Comparison of ENCODE assay signal across 8 cellular contexts in the genomic region with DNA sequence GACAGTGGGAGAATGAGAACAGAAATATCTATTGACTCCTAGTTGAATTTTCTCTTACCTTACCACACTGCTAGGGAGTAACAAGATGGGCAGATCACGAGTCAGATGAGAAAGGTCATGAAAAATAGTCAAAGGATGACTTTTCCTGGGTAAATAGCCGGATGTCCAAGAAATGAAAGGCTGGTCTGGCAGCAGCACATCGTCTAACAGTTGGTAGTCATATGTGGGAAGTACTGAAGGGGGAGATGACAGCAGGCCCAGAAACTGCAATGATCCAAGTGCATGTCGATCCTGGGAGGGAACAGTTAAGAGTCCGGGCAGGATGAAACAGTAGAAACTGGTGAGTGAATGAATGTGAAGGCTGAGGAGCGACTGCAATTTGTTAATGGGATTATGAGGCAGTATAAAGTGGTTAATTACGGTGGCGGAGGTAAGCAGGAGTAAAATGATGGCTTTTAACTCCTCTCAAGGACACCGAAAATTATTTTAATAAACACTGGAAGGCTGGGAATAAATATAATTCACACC. TPM values are rescaled to one million over a fixed set of nuclear protein-coding genes. Genes with fewer than 3 reads are reported as not detected.
DNase-seq lines count a peak whose midpoint lies in the region; ATAC-seq and TF ChIP-seq lines count a peak whose summit lies in the region.

No MANE protein-coding gene starts in this region.

- peaks cover 7% of the 10 kb centered on the region for H3K9me1 ChIP-seq in IMR-90 (ENCODE audit: insufficient read depth, low read length)

- H3K56ac ChIP-seq in IMR-90 (ENCODE audit: extremely low read depth, insufficient read depth, low read length) (peak overlapping the region; percentile 82), mesendoderm (ENCODE audit: low read length) (peak overlapping the region; percentile 94)

- no peaks in the 10 kb centered on the region for H3K36me3 ChIP-seq in IMR-90 (ENCODE audit: control insufficient read depth, insufficient read depth, low read length)
- H3K36me3 ChIP-seq in effector memory CD4-positive, alpha-beta T cell (ENCODE audit: control insufficient read depth, insufficient read depth, low read length) = no peaks in the 10 kb centered on the region
- H3K36me3 ChIP-seq in mesendoderm (ENCODE audit: control insufficient read depth, insufficient read depth, low read length) = no peaks in the 10 kb centered on the region
- no peaks in the 10 kb centered on the region for H3K36me3 ChIP-seq in urinary bladder (ENCODE audit: insufficient read depth)

- H2AFZ ChIP-seq in IMR-90 (replicated peaks; ENCODE audit: low read length, poor library complexity) = peak overlapping the region; percentile 74

- no peaks in the 10 kb centered on the region for H3K9me3 ChIP-seq in IMR-90 (ENCODE audit: control insufficient read depth, insufficient read depth, low read length)
- no peaks in the 10 kb centered on the region for H3K9me3 ChIP-seq in effector memory CD4-positive, alpha-beta T cell (ENCODE audit: control insufficient read depth, low read length)

- H2BK5ac ChIP-seq in IMR-90 (ENCODE audit: low read depth, low read length, poor library complexity, severe bottlenecking) (peak overlapping the region; percentile 97), mesendoderm (ENCODE audit: low read length) (no peak overlapping the region)

- no peak overlapping the region; the same call in 1 of the 2 replicates for H2BK20ac ChIP-seq in IMR-90 (ENCODE audit: low read depth, low read length)

- POLR2A ChIA-PET in IMR-90 (lab: Charles Lee; ENCODE audit: unreplicated experiment) = interaction anchor here (0.8 kb wide), 1 partner anchor 40 kb away, joined by 8 read pairs; the partner anchor contains the start of gene RAD52

- H3K4ac ChIP-seq in IMR-90 (ENCODE audit: low read depth, low read length) (peak overlapping the region; percentile 93), mesendoderm (ENCODE audit: low read depth, low read length) (no peak overlapping the region)

- H3K9ac ChIP-seq in IMR-90 (ENCODE audit: low read depth, low read length) (peak overlapping the region; percentile 85), mesendoderm (ENCODE audit: low read length) (peak overlapping the region; percentile 83)

- no peak for TF ChIP-seq CTCF in IMR-90 (conservative IDR thresholded peaks at IDR 0.05; ENCODE audit: low read depth, low read length)

- no peak for TF ChIP-seq POLR2A in IMR-90 (IDR thresholded peaks at IDR 0.05; ENCODE audit: low read depth, low read length)

- H3K4me1 ChIP-seq in IMR-90 (ENCODE audit: control insufficient read depth, insufficient read depth, low read length) = peaks cover 6% of the 10 kb centered on the region
- peaks cover 15% of the 10 kb centered on the region for H3K4me1 ChIP-seq in effector memory CD4-positive, alpha-beta T cell (ENCODE audit: control insufficient read depth, insufficient read depth, low read length, poor library complexity, severe bottlenecking)
- H3K4me1 ChIP-seq in mesendoderm (ENCODE audit: control insufficient read depth, low read depth, low read length) = no peaks in the 10 kb centered on the region
- H3K4me1 ChIP-seq in urinary bladder (ENCODE audit: insufficient read depth) = no peaks in the 10 kb centered on the region

- dilution Hi-C loops in IMR-90 (cut with HindIII; ENCODE audit: low sequenced_read_pairs, unreplicated experiment) = no loop called here

- H4K91ac ChIP-seq in IMR-90 (ENCODE audit: insufficient read depth, low read depth, low read length) = peak overlapping the region; percentile 55

- no peaks in the 10 kb centered on the region for H3K27me3 ChIP-seq in IMR-90 (ENCODE audit: control insufficient read depth, insufficient read depth, low read length)
- H3K27me3 ChIP-seq in effector memory CD4-positive, alpha-beta T cell (replicated peaks; ENCODE audit: control insufficient read depth, insufficient read depth, low read length, poor library complexity, severe bottlenecking) = no peaks in the 10 kb centered on the region
- no peaks in the 10 kb centered on the region for H3K27me3 ChIP-seq in mesendoderm (ENCODE audit: insufficient read depth, low read length, poor library complexity)

- intact Hi-C loops in IMR-90 (cut with micrococcal nuclease) = loop anchor here (2.0 to 10.0 kb wide), 4 partner anchors 41 to 595 kb away; partner anchors contain the start of gene RAD52

- peak; percentile 53 for DNase-seq in Caki2 (ENCODE audit: low read depth)
- peak; percentile 81 for DNase-seq in IMR-90
- peak; percentile 92 for DNase-seq in SK-MEL-5 (ENCODE audit: low read depth, low spot score)
- no peak for DNase-seq in effector memory CD4-positive, alpha-beta T cell
- peak; percentile 43 for DNase-seq in mesendoderm

- BruUV-seq in IMR-90 (replicated peaks; lab: Mats Ljungman, UMichigan) = TSS peak; percentile 37

- peaks cover 18 to 36% of the 10 kb centered on the region in 2 experiments for H3K79me1 ChIP-seq in IMR-90 (ENCODE audit: low read depth in 1 of 2, low read length in 2 of 2)
- peaks cover 1% of the 10 kb centered on the region for H3K79me1 ChIP-seq in mesendoderm (ENCODE audit: low read length)

- peak overlapping the region; percentile 56 for H3K4me2 ChIP-seq in IMR-90 (ENCODE audit: low read depth, low read length)
- H3K4me2 ChIP-seq in mesendoderm (ENCODE audit: low read length) = peak overlapping the region; percentile 77

- CTCF ChIA-PET in IMR-90 (lab: Yijun Ruan, JAX) = no interaction called here

- WGBS in IMR-90 (ENCODE audit: extremely low coverage in 2 of 2, insufficient read length in 1 of 2), 2 experiments = 0% methylated on average over 4 of the region's 9 CpGs; no CpG with 5 or more reads in 1 of the 2 experiments
- WGBS in mesendoderm (ENCODE audit: extremely low coverage, insufficient coverage, low lambda C conversion rate) = no CpG with 5 or more reads among the region's 9 CpGs
- 6% methylated on average over 9 of the region's 9 CpGs for WGBS in urinary bladder

- H2AK5ac ChIP-seq in IMR-90 (ENCODE audit: low read depth, low read length) (no peak overlapping the region), mesendoderm (ENCODE audit: low read length) (no peak overlapping the region)

- H3K14ac ChIP-seq in IMR-90 (replicated peaks; ENCODE audit: low read depth, low read length) = peak overlapping the region; percentile 99

- TF ChIP-seq RAD21 in IMR-90 (IDR thresholded peaks at IDR 0.05; ENCODE audit: low read length) = no peak

- in situ Hi-C loops in Caki2 (cut with HindIII; ENCODE audit: low pct_unique_long_range_greater_than_20kb, low sequenced_read_pairs) = no loop called here
- in situ Hi-C loops in IMR-90 (cut with MboI; ENCODE audit: low sequenced_read_pairs) = no loop called here
- in situ Hi-C loops in SK-MEL-5 (cut with HindIII; ENCODE audit: low pct_unique_long_range_greater_than_20kb, low sequenced_read_pairs) = no loop called here

- H2BK120ac ChIP-seq in IMR-90 (ENCODE audit: low read depth, low read length) (peak overlapping the region; percentile 39; the same call in 1 of the 2 replicates), mesendoderm (ENCODE audit: low read depth, low read length) (no peak overlapping the region)

- H3K79me2 ChIP-seq in mesendoderm (ENCODE audit: control insufficient read depth, insufficient read depth, low read length) = peaks cover 4% of the 10 kb centered on the region

- peak overlapping the region; percentile 11; the same call in 1 of the 2 replicates for H3K18ac ChIP-seq in IMR-90 (ENCODE audit: low read depth, low read length)
- no peak overlapping the region for H3K18ac ChIP-seq in mesendoderm (ENCODE audit: low read length)

- ATAC-seq in IMR-90 (ENCODE audit: low read depth) (0 out of 2 replicates have a peak, but pooled peaks have one; percentile 2), GM18870 (IDR thresholded peaks at IDR 0.05; ENCODE audit: unreplicated experiment) (no peak), HG03159 (IDR thresholded peaks at IDR 0.05; ENCODE audit: unreplicated experiment) (no peak)

- peak overlapping the region; percentile 19; the same call in 1 of the 2 replicates for H4K5ac ChIP-seq in IMR-90 (ENCODE audit: low read depth, low read length)
- no peak overlapping the region for H4K5ac ChIP-seq in mesendoderm (ENCODE audit: low read length)

- peak overlapping the region; percentile 49 for H3K27ac ChIP-seq in IMR-90 (ENCODE audit: insufficient read depth, low read length)
- no peak overlapping the region for H3K27ac ChIP-seq in effector memory CD4-positive, alpha-beta T cell (ENCODE audit: insufficient read depth, low read length, poor library complexity, severe bottlenecking)
- H3K27ac ChIP-seq in mesendoderm (ENCODE audit: low read depth, low read length) = no peak overlapping the region
- H3K27ac ChIP-seq in urinary bladder (ENCODE audit: low read depth) = peak overlapping the region; percentile 66

- peaks cover 7% of the 10 kb centered on the region for H4K20me1 ChIP-seq in IMR-90 (ENCODE audit: insufficient read depth, low read length)

- H3K23ac ChIP-seq in IMR-90 (ENCODE audit: low read depth, low read length) (peak overlapping the region; percentile 81), mesendoderm (ENCODE audit: low read length) (no peak overlapping the region)

- H2BK15ac ChIP-seq in IMR-90 (ENCODE audit: low read depth, low read length) (peak overlapping the region; percentile 25; the same call in 1 of the 3 replicates), mesendoderm (replicated peaks; ENCODE audit: low read depth) (no peak overlapping the region)

- peak overlapping the region; percentile 77 for H3K4me3 ChIP-seq in IMR-90 (ENCODE audit: insufficient read depth, low read depth, low read length)
- peak overlapping the region; percentile 92 for H3K4me3 ChIP-seq in effector memory CD4-positive, alpha-beta T cell (ENCODE audit: insufficient read depth, low read depth, low read length, poor library complexity, severe bottlenecking)
- H3K4me3 ChIP-seq in mesendoderm (ENCODE audit: low read length) = no peak overlapping the region
- H3K4me3 ChIP-seq in urinary bladder (ENCODE audit: low read depth, low read length) = peak overlapping the region; percentile 99

- H4K8ac ChIP-seq in IMR-90 (ENCODE audit: low read depth in 2 of 2, low read length in 2 of 2) (peak overlapping the region; percentile 85 to 98; a peak in 3 of 4 replicates), mesendoderm (ENCODE audit: low read depth, low read length) (no peak overlapping the region)

- peak overlapping the region; percentile 78 for H2AK9ac ChIP-seq in IMR-90 (replicated peaks; ENCODE audit: low read depth, low read length, poor library complexity)

RNA-seq across cellular contexts. Expression of gene ERC1, which starts 1.2 kb away (rescaled TPM):
- 11.3 and 12.8 TPM in 2 replicates for total RNA-seq in Caki2 (2014; rRNA removed; shearing (Covaris generic); ENCODE audit: low replicate concordance)
- total RNA-seq in IMR-90 (2012; rRNA removed) (25.6 and 27.8 TPM in 2 replicates), urinary bladder (76.7 TPM)
- polyA plus RNA-seq in IMR-90 (2012; rRNA removed) (11.2 and 11.6 TPM in 2 replicates), urinary bladder (26.6 TPM)
- polyA plus RNA-seq in IMR-90 (2012; cell fraction: cytosol; rRNA removed) = 3.9 and 5.0 TPM in 2 replicates
- polyA plus RNA-seq in IMR-90 (2012; cell fraction: nucleus; rRNA removed; ENCODE audit: low replicate concordance) = 4.5 and 8.7 TPM in 2 replicates
- total RNA-seq in SK-MEL-5 (2014; rRNA removed; shearing (Covaris generic)) = 14.3 and 14.4 TPM in 2 replicates
- 12.2 and 12.8 TPM in 2 replicates for polyA plus RNA-seq in SK-MEL-5 (2015; cell fraction: cytosol; rRNA removed)
- polyA plus RNA-seq in SK-MEL-5 (2015; cell fraction: nucleus; rRNA removed) = 3.7 and 4.8 TPM in 2 replicates
- polyA plus RNA-seq in mesendoderm (2013, experiment 1 of 2) = 10.4 TPM
- polyA plus RNA-seq in mesendoderm (2013, experiment 2 of 2) = 10.2 TPM

RNA-seq across cellular contexts. Expression of gene RAD52, which starts 40.3 kb away (rescaled TPM):
- 11.1 and 11.9 TPM in 2 replicates for total RNA-seq in Caki2 (2014; rRNA removed; shearing (Covaris generic); ENCODE audit: low replicate concordance)
- total RNA-seq in IMR-90 (2012; rRNA removed) (9.7 and 11.3 TPM in 2 replicates), urinary bladder (31.6 TPM)
- polyA plus RNA-seq in IMR-90 (2012; rRNA removed) (9.3 and 10.7 TPM in 2 replicates), urinary bladder (10.3 TPM)
- 3.9 and 5.7 TPM in 2 replicates for polyA plus RNA-seq in IMR-90 (2012; cell fraction: cytosol; rRNA removed)
- polyA plus RNA-seq in IMR-90 (2012; cell fraction: nucleus; rRNA removed; ENCODE audit: low replicate concordance) = 42.8 and 44.2 TPM in 2 replicates
- 11.6 and 16.4 TPM in 2 replicates for total RNA-seq in SK-MEL-5 (2014; rRNA removed; shearing (Covaris generic))
- 9.5 and 15.3 TPM in 2 replicates for polyA plus RNA-seq in SK-MEL-5 (2015; cell fraction: cytosol; rRNA removed)
- 187 TPM in 2 replicates for polyA plus RNA-seq in SK-MEL-5 (2015; cell fraction: nucleus; rRNA removed)
- 4.7 TPM for polyA plus RNA-seq in mesendoderm (2013, experiment 1 of 2)
- polyA plus RNA-seq in mesendoderm (2013, experiment 2 of 2) = 6.0 TPM

Comparison
In these comparisons a context has a peak if more than half of its experiments do, and no peak if none do; other contexts are left out.
1. DNase-seq: peak in Caki2 (single experiment), IMR-90 (single experiment), SK-MEL-5 (single experiment) and mesendoderm (single experiment); none in effector memory CD4-positive, alpha-beta T cell (0 of 3).
2. H3K27ac ChIP-seq: peak in IMR-90 (single experiment) and urinary bladder (single experiment); none in effector memory CD4-positive, alpha-beta T cell (single experiment) and mesendoderm (single experiment).